ENCODE assay signal across 9 cellular contexts in the genomic region with DNA sequence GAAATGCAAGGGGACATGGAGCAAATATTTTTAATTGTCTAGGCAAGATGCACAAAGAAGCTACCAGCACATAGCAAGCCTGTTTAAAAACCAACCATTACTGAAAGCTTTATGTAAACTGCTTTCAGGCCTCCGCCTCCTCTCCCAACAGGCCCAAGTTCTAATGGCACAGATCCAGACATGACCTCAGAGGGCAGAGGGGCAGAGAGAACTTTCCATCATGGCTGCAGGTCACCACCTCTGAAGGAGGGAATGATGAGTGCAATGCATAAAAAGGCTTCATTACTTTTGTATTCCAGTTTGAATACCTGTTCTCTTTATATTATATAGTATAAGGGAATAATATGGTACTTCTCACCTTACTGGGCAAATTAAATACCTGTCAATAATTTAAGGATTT. TPM values are rescaled to one million over a fixed set of nuclear protein-coding genes. Genes with fewer than 3 reads are reported as not detected.
DNase-seq lines count a peak whose midpoint lies in the region; ATAC-seq lines count a peak whose summit lies in the region.
"Had no signal": no experiment of that assay in that cellular context is flagged by ENCODE, and none has a peak within 500 bp of the region (broad histone marks: within the 10 kb centered on the region; RNA-seq: fewer than 3 reads in every experiment).

No MANE protein-coding gene starts in this region.

- no peaks in the 10 kb centered on the region for H3K27me3 ChIP-seq in HUES64 (ENCODE audit: insufficient read depth, low read length)

- peak overlapping the region; percentile 83 for H3K27ac Mint-ChIP-seq in activated naive CD8-positive, alpha-beta T cell treated with anti-CD3 and anti-CD28 coated beads, Interleukin-2, amount 50 U/mL, for 24 hours
- H3K27ac Mint-ChIP-seq in stimulated activated naive CD8-positive, alpha-beta T cell treated with anti-CD3 and anti-CD28 coated beads, Interleukin-15, amount 100 ng/mL, for 72 hours, result peak overlapping the region; percentile 84 to 90

- H3K4me1 Mint-ChIP-seq in activated naive CD8-positive, alpha-beta T cell treated with anti-CD3 and anti-CD28 coated beads, Interleukin-2, amount 50 U/mL, for 24 hours, result peaks cover 77% of the 10 kb centered on the region
- peaks cover 89% of the 10 kb centered on the region for H3K4me1 Mint-ChIP-seq in stimulated activated naive CD8-positive, alpha-beta T cell treated with anti-CD3 and anti-CD28 coated beads, Interleukin-15, amount 100 ng/mL, for 72 hours

- peak overlapping the region; percentile 6 for H3K27ac ChIP-seq in HUES64 (ENCODE audit: low read depth, low read length)

- H3K4me3 Mint-ChIP-seq in activated naive CD8-positive, alpha-beta T cell treated with anti-CD3 and anti-CD28 coated beads, Interleukin-2, amount 50 U/mL, for 24 hours, result no peak overlapping the region
- no peak overlapping the region for H3K4me3 Mint-ChIP-seq in stimulated activated naive CD8-positive, alpha-beta T cell treated with anti-CD3 and anti-CD28 coated beads, Interleukin-15, amount 100 ng/mL, for 72 hours

- DNase-seq in activated naive CD8-positive, alpha-beta T cell treated with anti-CD3 and anti-CD28 coated beads, Interleukin-2, amount 50 U/mL, for 24 hours, result no peak
- DNase-seq in iris pigment epithelial cell (ENCODE audit: low read depth) (peak; percentile 87), GOT3 (lab: John Stamatoyannopoulos, UW) (no peak), NCI-H446 (lab: John Stamatoyannopoulos, UW) (no peak)
- DNase-seq in stimulated activated naive CD8-positive, alpha-beta T cell treated with anti-CD3 and anti-CD28 coated beads, Interleukin-15, amount 100 ng/mL, for 72 hours, result no peak

- H3K9ac ChIP-seq in HUES64 (ENCODE audit: low read depth, low read length), result no peak overlapping the region

- H3K4me1 ChIP-seq in HUES64 (ENCODE audit: insufficient read depth, low read length), result peaks cover 23% of the 10 kb centered on the region; the same call in 1 of the 2 replicates

- WGBS in HUES64, result 88% methylated on average over 1 of the region's 1 CpG

- ATAC-seq in activated naive CD8-positive, alpha-beta T cell treated with anti-CD3 and anti-CD28 coated beads, Interleukin-2, amount 50 U/mL, for 24 hours, result no peak
- ATAC-seq in stimulated activated naive CD8-positive, alpha-beta T cell treated with anti-CD3 and anti-CD28 coated beads, Interleukin-15, amount 100 ng/mL, for 72 hours, result no peak
- ATAC-seq in HG02870 (IDR thresholded peaks at IDR 0.05; ENCODE audit: unreplicated experiment) (no peak), HG02763 (IDR thresholded peaks at IDR 0.05; ENCODE audit: unreplicated experiment) (no peak)

- no peaks in the 10 kb centered on the region for H3K9me3 ChIP-seq in HUES64 (ENCODE audit: insufficient read depth, low read depth, low read length)

- peaks cover 97% of the 10 kb centered on the region for H3K36me3 ChIP-seq in HUES64 (ENCODE audit: insufficient read depth, low read length)

- peaks cover 89% of the 10 kb centered on the region for H3K36me3 Mint-ChIP-seq in activated naive CD8-positive, alpha-beta T cell treated with anti-CD3 and anti-CD28 coated beads, Interleukin-2, amount 50 U/mL, for 24 hours (ENCODE audit: low read depth)

- no peaks in the 10 kb centered on the region for H3K9me3 Mint-ChIP-seq in activated naive CD8-positive, alpha-beta T cell treated with anti-CD3 and anti-CD28 coated beads, Interleukin-2, amount 50 U/mL, for 24 hours
- no peaks in the 10 kb centered on the region for H3K9me3 Mint-ChIP-seq in stimulated activated naive CD8-positive, alpha-beta T cell treated with anti-CD3 and anti-CD28 coated beads, Interleukin-15, amount 100 ng/mL, for 72 hours

- H3K27me3 Mint-ChIP-seq in activated naive CD8-positive, alpha-beta T cell treated with anti-CD3 and anti-CD28 coated beads, Interleukin-2, amount 50 U/mL, for 24 hours, result no peaks in the 10 kb centered on the region
- no peaks in the 10 kb centered on the region for H3K27me3 Mint-ChIP-seq in stimulated activated naive CD8-positive, alpha-beta T cell treated with anti-CD3 and anti-CD28 coated beads, Interleukin-15, amount 100 ng/mL, for 72 hours

- no peak overlapping the region for H3K4me3 ChIP-seq in HUES64 (ENCODE audit: low read length)

RNA-seq across cellular contexts. Expression of gene DDX17, which starts 15.2 kb away (rescaled TPM):
- 201 TPM for polyA plus RNA-seq in HUES64 (2013, experiment 1 of 2)
- 203 TPM for polyA plus RNA-seq in HUES64 (2013, experiment 2 of 2)

RNA-seq across cellular contexts. Expression of gene KDELR3, which starts 23.0 kb away (rescaled TPM):
- 5.8 TPM for polyA plus RNA-seq in HUES64 (2013, experiment 1 of 2)
- 7.6 TPM for polyA plus RNA-seq in HUES64 (2013, experiment 2 of 2)

RNA-seq across cellular contexts. Expression of gene KCNJ4, which starts 35.9 kb away (rescaled TPM):
- polyA plus RNA-seq in HUES64 (2013, experiment 1 of 2), result 0.60 TPM
- 1.5 TPM for polyA plus RNA-seq in HUES64 (2013, experiment 2 of 2)
- polyA plus RNA-seq: urinary bladder had no signal
